1 cellular context compared by ENCODE assay signal in the genomic region with DNA sequence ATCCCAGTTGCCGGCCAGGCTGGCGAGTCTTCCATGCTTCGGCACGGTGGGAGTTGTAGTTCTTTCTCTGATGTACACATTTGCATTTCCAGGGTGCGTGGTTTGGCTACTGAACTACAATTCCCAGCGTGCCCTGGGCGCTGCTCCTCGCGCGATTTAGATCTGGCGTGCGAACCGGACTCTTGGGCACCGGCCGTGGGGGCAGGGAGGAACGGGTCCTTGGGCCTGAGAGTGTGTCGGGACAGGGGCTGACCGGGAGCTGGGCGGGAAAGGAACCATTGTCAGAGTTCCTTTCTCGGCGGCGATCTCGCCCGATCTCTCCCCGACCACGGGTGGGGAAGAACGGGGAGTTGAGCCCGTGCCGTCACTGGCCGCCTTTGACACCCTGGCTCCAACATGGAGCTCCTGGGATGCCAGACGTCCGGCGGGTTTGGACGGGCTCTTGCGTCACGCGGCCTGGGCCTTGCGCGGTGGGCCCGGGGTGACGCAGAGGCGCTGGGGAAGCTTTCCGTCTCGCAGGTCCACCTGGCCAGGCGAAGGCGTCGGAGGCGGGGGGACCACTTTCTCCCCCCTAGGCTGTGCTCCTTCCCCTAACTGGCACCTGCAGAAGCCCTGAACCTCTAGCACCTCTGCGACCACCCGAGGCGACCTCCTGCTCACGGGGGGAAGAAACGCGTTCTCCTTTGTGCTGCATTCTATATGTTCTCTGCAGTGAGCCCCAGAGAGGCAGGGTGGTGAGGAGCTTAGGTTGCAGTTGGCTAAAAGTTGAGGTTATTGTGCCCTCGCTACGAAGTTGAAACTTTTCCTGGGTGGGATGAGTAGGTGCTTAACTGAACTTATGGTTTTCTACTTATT.
TF ChIP-seq lines count a peak whose summit lies in the region.

No MANE protein-coding gene starts in this region.

TF ChIP-seq in IMR-90, 13 proteins besides CTCF, POLR2A, EP300 and RAD21 (continued from another document):
- TF ChIP-seq, protein P1, sequence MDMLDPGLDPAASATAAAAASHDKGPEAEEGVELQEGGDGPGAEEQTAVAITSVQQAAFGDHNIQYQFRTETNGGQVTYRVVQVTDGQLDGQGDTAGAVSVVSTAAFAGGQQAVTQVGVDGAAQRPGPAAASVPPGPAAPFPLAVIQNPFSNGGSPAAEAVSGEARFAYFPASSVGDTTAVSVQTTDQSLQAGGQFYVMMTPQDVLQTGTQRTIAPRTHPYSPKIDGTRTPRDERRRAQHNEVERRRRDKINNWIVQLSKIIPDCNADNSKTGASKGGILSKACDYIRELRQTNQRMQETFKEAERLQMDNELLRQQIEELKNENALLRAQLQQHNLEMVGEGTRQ (IDR thresholded peaks at IDR 0.05; ENCODE audit: low read depth, low read length), result no peak; the same call in 1 of the 2 replicates
- TF ChIP-seq RCOR1 (IDR thresholded peaks at IDR 0.05; ENCODE audit: insufficient replicate concordance, low read length) (no peak), FOS (IDR thresholded peaks at IDR 0.05; ENCODE audit: low read depth, low read length) (no peak)
